13 cellular contexts compared by ENCODE assay signal in genomic region chr2:120586507-120587283, GRCh38.
DNase-seq lines count a peak whose midpoint lies in the region; ATAC-seq and TF ChIP-seq lines count a peak whose summit lies in the region.
"Had no signal": no experiment of that assay in that cellular context is flagged by ENCODE, and none has a peak within 500 bp of the region (broad histone marks: within the 10 kb centered on the region; RNA-seq: fewer than 3 reads in every experiment).

No MANE protein-coding gene starts in this region.

- peak in 2 of 4 donors; percentile 30 to 43 for DNase-seq in body of pancreas
- no peak for DNase-seq in progenitor cell of endocrine pancreas (ENCODE audit: low spot score, unreplicated experiment)
- DNase-seq in activated gamma-delta T cell treated with Interleukin-2 at 50 U/mL for 16 hours = no peak
- DNase-seq: activated CD4-positive, alpha-beta memory T cell treated with anti-CD3 and anti-CD28 coated beads, Interleukin-2, amount 10 ng/mL, durations not matched to agents 7 days and 5 days; COR-L47; MV-4-11; NK-92 treated with Interleukin-12 subunit alpha and Interleukin-12 subunit beta, amount 100 ng/mL, for 24 hours; uterus had no signal

- H3K4me3 Mint-ChIP-seq in progenitor cell of endocrine pancreas (ENCODE audit: low read depth) = peak overlapping the region; percentile 54
- H3K4me3 Mint-ChIP-seq in stimulated activated memory B cell treated with anti-CD40 and anti-IgM and Interleukin-4, amounts not matched to agents 10 μg/mL and 1 μg/mL and 100 μg/mL, for 72 hours = no peak overlapping the region
- H3K4me3 Mint-ChIP-seq: activated CD4-positive, alpha-beta memory T cell treated with anti-CD3 and anti-CD28 coated beads, Interleukin-2, amount 10 ng/mL, durations not matched to agents 7 days and 5 days; T-helper 1 cell treated with Interleukin-12 subunit alpha and Interleukin-12 subunit beta and Interleukin-4 antibody, amounts not matched to agents 30 μg/mL and 1 μg/mL, for 36 hours had no signal

- peaks cover 2% of the 10 kb centered on the region; the same call in 1 of the 2 replicates for H3K9me3 ChIP-seq in HUES6 (ENCODE audit: control insufficient read depth, insufficient read depth, low read depth, low read length)
- no peaks in the 10 kb centered on the region for H3K9me3 ChIP-seq in body of pancreas
- peaks cover 2% of the 10 kb centered on the region for H3K9me3 ChIP-seq in iPS-18c (ENCODE audit: control insufficient read depth, insufficient read depth, low read length)
- H3K9me3 ChIP-seq: uterus had no signal

- H3K27me3 Mint-ChIP-seq in progenitor cell of endocrine pancreas = peaks cover 64% of the 10 kb centered on the region
- H3K27me3 Mint-ChIP-seq in stimulated activated memory B cell treated with anti-CD40 and anti-IgM and Interleukin-4, amounts not matched to agents 10 μg/mL and 1 μg/mL and 100 μg/mL, for 72 hours = peaks cover 59% of the 10 kb centered on the region

- intact Hi-C loops in body of pancreas (cut with DNase I) = no loop called here

- H3K9me3 Mint-ChIP-seq in progenitor cell of endocrine pancreas (ENCODE audit: low read depth) = no peaks in the 10 kb centered on the region
- peaks cover 8% of the 10 kb centered on the region for H3K9me3 Mint-ChIP-seq in stimulated activated memory B cell treated with anti-CD40 and anti-IgM and Interleukin-4, amounts not matched to agents 10 μg/mL and 1 μg/mL and 100 μg/mL, for 72 hours
- H3K9me3 Mint-ChIP-seq: activated CD4-positive, alpha-beta memory T cell treated with anti-CD3 and anti-CD28 coated beads, Interleukin-2, amount 10 ng/mL, durations not matched to agents 7 days and 5 days had no signal

- peak overlapping the region; percentile 59 for H3K9ac ChIP-seq in HUES6 (ENCODE audit: low read length)

- H3K4me3 ChIP-seq in HUES6 (ENCODE audit: low read depth, low read length) (peak overlapping the region; percentile 61), body of pancreas (no peak overlapping the region), iPS-18c (ENCODE audit: insufficient read depth, low read depth, low read length) (peak overlapping the region; percentile 43)
- H3K4me3 ChIP-seq: uterus had no signal

- WGBS in body of pancreas, 2 donors = 28 to 67% methylated on average over 16 to 41 of the region's 41 CpGs

- TF ChIP-seq POLR2A in body of pancreas (IDR thresholded peaks at IDR 0.05) = no peak

- H3K36me3 Mint-ChIP-seq in progenitor cell of endocrine pancreas (ENCODE audit: insufficient read depth) = no peaks in the 10 kb centered on the region
- H3K36me3 Mint-ChIP-seq in stimulated activated memory B cell treated with anti-CD40 and anti-IgM and Interleukin-4, amounts not matched to agents 10 μg/mL and 1 μg/mL and 100 μg/mL, for 72 hours = no peaks in the 10 kb centered on the region

- no peak for TF ChIP-seq CTCF in body of pancreas (IDR thresholded peaks at IDR 0.05)
- no peak for TF ChIP-seq CTCF in progenitor cell of endocrine pancreas (IDR thresholded peaks at IDR 0.05; ENCODE audit: unreplicated experiment)

- peak overlapping the region; percentile 76 for H3K27ac Mint-ChIP-seq in progenitor cell of endocrine pancreas
- no peak overlapping the region for H3K27ac Mint-ChIP-seq in stimulated activated memory B cell treated with anti-CD40 and anti-IgM and Interleukin-4, amounts not matched to agents 10 μg/mL and 1 μg/mL and 100 μg/mL, for 72 hours
- H3K27ac Mint-ChIP-seq: activated CD4-positive, alpha-beta memory T cell treated with anti-CD3 and anti-CD28 coated beads, Interleukin-2, amount 10 ng/mL, durations not matched to agents 7 days and 5 days; T-helper 1 cell treated with Interleukin-12 subunit alpha and Interleukin-12 subunit beta and Interleukin-4 antibody, amounts not matched to agents 30 μg/mL and 1 μg/mL, for 36 hours had no signal

- peaks cover 7% of the 10 kb centered on the region for H3K4me1 Mint-ChIP-seq in progenitor cell of endocrine pancreas (ENCODE audit: low read depth)
- H3K4me1 Mint-ChIP-seq in stimulated activated memory B cell treated with anti-CD40 and anti-IgM and Interleukin-4, amounts not matched to agents 10 μg/mL and 1 μg/mL and 100 μg/mL, for 72 hours = peaks cover 5% of the 10 kb centered on the region
- H3K4me1 Mint-ChIP-seq: activated CD4-positive, alpha-beta memory T cell treated with anti-CD3 and anti-CD28 coated beads, Interleukin-2, amount 10 ng/mL, durations not matched to agents 7 days and 5 days had no signal

- H3K27me3 ChIP-seq in HUES6 (ENCODE audit: control insufficient read depth, insufficient read depth, low read length) (peaks cover 83% of the 10 kb centered on the region), body of pancreas (no peaks in the 10 kb centered on the region)

- H3K36me3 ChIP-seq in HUES6 (ENCODE audit: control insufficient read depth, insufficient read depth, low read length) (no peaks in the 10 kb centered on the region), body of pancreas (replicated peaks in 1 of 2; ENCODE audit: insufficient read depth in 1 of 2, low read depth in 2 of 2) (no peaks in the 10 kb centered on the region)
- H3K36me3 ChIP-seq: uterus had no signal

- H3K27ac ChIP-seq in HUES6 (ENCODE audit: low read depth, low read length) (no peak overlapping the region), body of pancreas (no peak overlapping the region)
- H3K27ac ChIP-seq: uterus had no signal

- H3K4me1 ChIP-seq in HUES6 (ENCODE audit: control insufficient read depth, insufficient read depth, low read length) (peaks cover 22% of the 10 kb centered on the region), body of pancreas (peaks cover 6% of the 10 kb centered on the region)
- H3K4me1 ChIP-seq: uterus had no signal

- ATAC-seq in body of pancreas (peak; percentile 60), GM18519 (IDR thresholded peaks at IDR 0.05; ENCODE audit: low FRiP score, unreplicated experiment) (no peak)
- ATAC-seq in stimulated activated memory B cell treated with anti-CD40 and anti-IgM and Interleukin-4, amounts not matched to agents 10 μg/mL and 1 μg/mL and 100 μg/mL, for 72 hours = no peak

Comparison
In these comparisons a context has a peak if more than half of its experiments do, and no peak if none do; other contexts are left out.
1. H3K4me3 ChIP-seq: peak in HUES6 (single experiment) and iPS-18c (single experiment); none in body of pancreas (0 of 2).